Comparison of ENCODE assay signal across 15 cellular contexts in the genomic region with DNA sequence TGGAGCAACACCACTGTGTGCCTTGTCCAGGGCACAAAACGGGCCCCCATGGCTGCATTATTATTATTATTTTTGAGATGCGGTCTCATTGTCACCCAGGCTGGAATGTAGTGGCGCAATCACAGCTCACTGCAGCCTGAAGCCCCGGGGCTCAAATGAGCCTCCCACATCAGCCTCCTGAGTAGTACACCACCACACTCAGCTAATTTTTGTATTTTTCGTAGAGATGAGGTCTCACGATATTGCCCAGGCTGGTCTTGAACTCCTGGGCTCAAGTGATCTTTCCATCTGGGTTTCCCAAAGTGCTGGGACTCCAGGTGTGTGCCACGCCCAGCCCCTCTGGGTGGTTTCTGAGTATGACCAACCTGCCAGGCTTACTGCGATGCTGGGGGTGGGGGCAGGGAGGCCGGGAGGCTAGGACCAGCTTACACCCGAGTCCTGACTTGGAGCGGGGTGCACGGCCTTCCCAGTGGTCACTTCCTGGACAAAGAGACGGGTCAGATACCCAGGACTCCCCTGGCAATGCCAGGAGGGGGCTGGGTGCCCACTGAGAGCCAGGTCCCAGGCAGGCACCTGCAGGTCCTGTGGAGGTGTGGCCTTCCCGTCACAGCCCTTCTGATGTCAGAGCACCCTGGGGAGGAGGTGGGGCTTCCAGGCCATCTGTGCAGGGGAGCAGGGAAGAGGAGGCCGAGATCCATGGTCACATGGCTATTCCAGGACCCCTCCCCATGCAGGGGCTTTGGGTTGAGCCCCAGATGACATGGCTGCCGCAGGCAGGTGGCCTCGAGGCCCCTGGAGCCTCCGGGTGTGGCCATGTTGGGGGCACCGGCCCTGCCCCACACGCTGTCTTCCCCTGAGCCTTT. TPM values are rescaled to one million over a fixed set of nuclear protein-coding genes. Genes with fewer than 3 reads are reported as not detected.
A peak's percentile ranks its signal among the peaks of the same experiment; 100 is the strongest.
DNase-seq lines count a peak whose midpoint lies in the region; ATAC-seq, FAIRE-seq and TF ChIP-seq lines count a peak whose summit lies in the region.
"Had no signal": no experiment of that assay in that cellular context is flagged by ENCODE, and none has a peak within 500 bp of the region (broad histone marks: within the 10 kb centered on the region; RNA-seq: fewer than 3 reads in every experiment).

No MANE protein-coding gene starts in this region.

- no peak overlapping the region for H3T11ph ChIP-seq in H9 (ENCODE audit: low read length)

- H3K4me3 ChIP-seq in BE2C (ENCODE audit: low read depth, low read length) (no peak overlapping the region), HepG2 (replicated peaks in 1 of 3; ENCODE audit: insufficient read depth in 1 of 3, low read depth in 2 of 3, low read length in 3 of 3) (no peak overlapping the region)
- H3K4me3 ChIP-seq: heart left ventricle had no signal

- no peaks in the 10 kb centered on the region for H3K9me3 Mint-ChIP-seq in H9
- no peaks in the 10 kb centered on the region for H3K9me3 Mint-ChIP-seq in mesothelial cell of epicardium
- H3K9me3 Mint-ChIP-seq: activated T-cell treated with anti-CD3 and anti-CD28 coated beads, Interleukin-2, amount 50 U/mL, for 4 hours; naive thymus-derived CD4-positive, alpha-beta T cell; T-helper 1 cell treated with Interleukin-12 subunit alpha and Interleukin-12 subunit beta and Interleukin-4 antibody, amounts not matched to agents 30 μg/mL and 1 μg/mL, for 36 hours had no signal

- no peak overlapping the region for H2BK120ac ChIP-seq in H9 (ENCODE audit: low read depth, low read length, poor library complexity, severe bottlenecking)

- H3K56ac ChIP-seq in H9 (ENCODE audit: insufficient read length, low read depth, low read length) = no peak overlapping the region

- no peak overlapping the region for H2BK5ac ChIP-seq in H9 (ENCODE audit: insufficient read length, low read length)

- H3K27ac Mint-ChIP-seq in H9 (no peak overlapping the region; a peak in 1 of 7 replicates), mesothelial cell of epicardium (no peak overlapping the region)
- H3K27ac Mint-ChIP-seq: naive thymus-derived CD4-positive, alpha-beta T cell; T-helper 1 cell treated with Interleukin-12 subunit alpha and Interleukin-12 subunit beta and Interleukin-4 antibody, amounts not matched to agents 30 μg/mL and 1 μg/mL, for 36 hours had no signal

- TF ChIP-seq POLR2A in HepG2 (IDR thresholded peaks at IDR 0.05; ENCODE audit: insufficient read depth in 1 of 2, low read depth in 2 of 2, low read length in 2 of 2) = no peak

- no peak overlapping the region for H3K4me3 Mint-ChIP-seq in H9
- H3K4me3 Mint-ChIP-seq in mesothelial cell of epicardium = no peak overlapping the region
- H3K4me3 Mint-ChIP-seq: activated T-cell treated with anti-CD3 and anti-CD28 coated beads, Interleukin-2, amount 50 U/mL, for 4 hours; naive thymus-derived CD4-positive, alpha-beta T cell; T-helper 1 cell treated with Interleukin-12 subunit alpha and Interleukin-12 subunit beta and Interleukin-4 antibody, amounts not matched to agents 30 μg/mL and 1 μg/mL, for 36 hours had no signal

- H3K4me2 ChIP-seq in H9 (ENCODE audit: insufficient read depth, insufficient read length, low read length) = no peak overlapping the region
- H3K4me2 ChIP-seq in HepG2 (ENCODE audit: low read depth, low read length) = no peak overlapping the region

- in situ Hi-C loops in HepG2 (cut with HindIII; ENCODE audit: extremely low pct_ligation_motif_present, low pct_unique_long_range_greater_than_20kb) (no loop called here), KBM-7 (cut with MboI; ENCODE audit: low pct_unique_long_range_greater_than_20kb, low sequenced_read_pairs) (no loop called here)

- no peak overlapping the region for H4K5ac ChIP-seq in H9 (ENCODE audit: insufficient read length, low read depth, low read length)

- H3K27ac ChIP-seq in H9 (ENCODE audit: insufficient read length, low read depth, low read length) = no peak overlapping the region
- H3K27ac ChIP-seq in HepG2 (ENCODE audit: extremely low read length, insufficient read depth, low read length) = no peak overlapping the region

- no peak overlapping the region for H3K4ac ChIP-seq in H9 (ENCODE audit: low read depth, low read length)

- no peak for FAIRE-seq in HepG2 (lab: Jason Lieb, UNC)
- FAIRE-seq: GM18507 had no signal

- BruUV-seq in HepG2 (replicated peaks; lab: Mats Ljungman, UMichigan) = no TSS peak

- no peaks in the 10 kb centered on the region for H4K20me1 ChIP-seq in H9 (ENCODE audit: control insufficient read depth, insufficient read depth, insufficient read length)
- no peaks in the 10 kb centered on the region for H4K20me1 ChIP-seq in HepG2 (ENCODE audit: insufficient read depth, low read length)

- ATAC-seq in HepG2 = no peak

- H3K9me3 ChIP-seq in BE2C = no peaks in the 10 kb centered on the region
- H3K9me3 ChIP-seq in H9 (ENCODE audit: control insufficient read depth, low read depth, low read length) = no peaks in the 10 kb centered on the region
- H3K9me3 ChIP-seq in HepG2 (ENCODE audit: low read length) = no peaks in the 10 kb centered on the region
- H3K9me3 ChIP-seq: heart left ventricle had no signal

- no peak overlapping the region for H2AK5ac ChIP-seq in H9 (ENCODE audit: insufficient read length, low read length)

- H3K14ac ChIP-seq in H9 (ENCODE audit: insufficient read depth, low read length) = no peak overlapping the region

- H3K4me1 ChIP-seq in BE2C (no peaks in the 10 kb centered on the region; the same call in 1 of the 2 replicates), H9 (ENCODE audit: insufficient read depth, low read length) (no peaks in the 10 kb centered on the region; the same call in 1 of the 2 replicates), HepG2 (ENCODE audit: insufficient read depth, low read length) (peaks cover 67% of the 10 kb centered on the region)

- H3K9ac ChIP-seq in H9 (ENCODE audit: extremely low read depth, insufficient read length, low read length) = no peak overlapping the region
- H3K9ac ChIP-seq in HepG2 (ENCODE audit: insufficient read depth, low read depth, low read length) = no peak overlapping the region

- TF ChIP-seq EP300 in HepG2 (IDR thresholded peaks at IDR 0.05; ENCODE audit: low read depth in 2 of 2, low read length in 2 of 2) = no peak
- no peak for TF ChIP-seq EP300 in HepG2 (CRISPR knock-in tag; IDR thresholded peaks at IDR 0.05; ENCODE audit: borderline replicate concordance)

- DNase-seq in BE2C = peak; percentile 10
- DNase-seq in H9 = peak; percentile 43
- peak; percentile 46 for DNase-seq in SHP77 treated with DMSO at 0.1 percent for 48 hours (lab: John Stamatoyannopoulos, UW)
- no peak for DNase-seq in HepG2 (ENCODE audit: low spot score)
- no peak for DNase-seq in NCI-H1048 (lab: John Stamatoyannopoulos, UW)
- no peak for DNase-seq in superior temporal gyrus (ENCODE audit: extremely low spot score)
- DNase-seq in KBM-7 = no peak
- DNase-seq in mesothelial cell of epicardium (ENCODE audit: low spot score in 2 of 2, unreplicated experiment in 2 of 2) = no peak
- DNase-seq: naive thymus-derived CD4-positive, alpha-beta T cell; NCI-H1694 had no signal

- H3K36me3 ChIP-seq in BE2C (no peaks in the 10 kb centered on the region), HepG2 (replicated peaks in 1 of 2; ENCODE audit: control insufficient read depth in 1 of 2, insufficient read depth in 2 of 2, low read length in 2 of 2) (no peaks in the 10 kb centered on the region)
- H3K36me3 ChIP-seq: heart left ventricle had no signal

- POLR2A ChIA-PET in HepG2 (lab: Yijun Ruan, JAX) = interaction anchor here (1.1 kb wide), 1 partner anchor 9 kb away, joined by 3 read pairs; no protein-coding TSS in a partner anchor

- no peak overlapping the region for H4K8ac ChIP-seq in H9 (replicated peaks; ENCODE audit: insufficient read length, low read depth, low read length)

- no peak overlapping the region for H3K23ac ChIP-seq in H9 (ENCODE audit: insufficient read length, low read depth, low read length)

- H2AFZ ChIP-seq in H9 (ENCODE audit: low read length) = no peak overlapping the region
- H2AFZ ChIP-seq in HepG2 (ENCODE audit: low read length) = no peak overlapping the region

- H3K27me3 ChIP-seq in BE2C (no peaks in the 10 kb centered on the region), H9 (ENCODE audit: insufficient read depth, low read length) (no peaks in the 10 kb centered on the region), HepG2 (ENCODE audit: control insufficient read depth in 1 of 2, insufficient read depth in 2 of 2, low read length in 2 of 2) (peaks cover 17 to 67% of the 10 kb centered on the region in 2 experiments)

- WGBS in H9 (ENCODE audit: extremely low coverage, insufficient read length, low lambda C conversion rate) = no CpG with 5 or more reads among the region's 20 CpGs
- WGBS in HepG2 (ENCODE audit: low lambda C conversion rate) = 44% methylated on average over 8 of the region's 20 CpGs

- H2BK20ac ChIP-seq in H9 (ENCODE audit: low read depth, low read length, poor library complexity, severe bottlenecking) = no peak overlapping the region

- TF ChIP-seq CTCF in BE2C (IDR thresholded peaks at IDR 0.05; ENCODE audit: low read depth, low read length) = no peak
- TF ChIP-seq CTCF in H9 (conservative IDR thresholded peaks at IDR 0.05) = no peak
- no peak for TF ChIP-seq CTCF in HepG2 (CRISPR knock-in tag; IDR thresholded peaks at IDR 0.05)
- TF ChIP-seq CTCF in mesothelial cell of epicardium (IDR thresholded peaks at IDR 0.05; ENCODE audit: unreplicated experiment) = no peak

- no peaks in the 10 kb centered on the region for H3K79me2 ChIP-seq in H9 (ENCODE audit: insufficient read depth, low read length)
- no peaks in the 10 kb centered on the region for H3K79me2 ChIP-seq in HepG2 (ENCODE audit: insufficient read depth, low read length)

- no peak overlapping the region for H2BK12ac ChIP-seq in H9 (ENCODE audit: insufficient read length, low read depth, low read length)

- H3K79me1 ChIP-seq in H9 (ENCODE audit: insufficient read depth, low read depth, low read length, poor library complexity, severe bottlenecking) = no peaks in the 10 kb centered on the region

- no peaks in the 10 kb centered on the region; the same call in 1 of the 2 replicates for H3K27me3 Mint-ChIP-seq in H9 (ENCODE audit: low read depth)
- no peaks in the 10 kb centered on the region for H3K27me3 Mint-ChIP-seq in mesothelial cell of epicardium (ENCODE audit: low read depth)
- H3K27me3 Mint-ChIP-seq: naive thymus-derived CD4-positive, alpha-beta T cell had no signal

- CTCF ChIA-PET in HepG2 (lab: Yijun Ruan, JAX; ENCODE audit: low intra/inter-chr PET ratio, low total read pairs) = no interaction called here

- no peaks in the 10 kb centered on the region for H3K23me2 ChIP-seq in H9 (ENCODE audit: insufficient read length, low read depth, low read length, poor library complexity, severe bottlenecking)

- no peaks in the 10 kb centered on the region for H3K36me3 Mint-ChIP-seq in H9 (ENCODE audit: insufficient read depth in 1 of 3, low read depth in 3 of 3)
- H3K36me3 Mint-ChIP-seq in mesothelial cell of epicardium = no peaks in the 10 kb centered on the region
- H3K36me3 Mint-ChIP-seq: naive thymus-derived CD4-positive, alpha-beta T cell had no signal

- intact Hi-C loops in HepG2 (cut with micrococcal nuclease; ENCODE audit: unreplicated experiment) = no loop called here

- TF ChIP-seq RAD21 in HepG2 (CRISPR knock-in tag; IDR thresholded peaks at IDR 0.05) = no peak

- H2BK15ac ChIP-seq in H9 (ENCODE audit: low read depth, low read length) = no peak overlapping the region

- no peak overlapping the region for H3K18ac ChIP-seq in H9 (ENCODE audit: insufficient read length, low read depth, low read length)

- H3K4me1 Mint-ChIP-seq in H9 (peaks cover 6 to 23% of the 10 kb centered on the region in 2 experiments; a peak in 3 of 4 replicates), mesothelial cell of epicardium (peaks cover 5% of the 10 kb centered on the region)

- no peak overlapping the region for H4K91ac ChIP-seq in H9 (ENCODE audit: insufficient read length, low read depth, low read length)

RNA-seq across cellular contexts. Expression of a gene that starts 8.3 kb away (rescaled TPM):
- polyA plus RNA-seq in BE2C (2012; ENCODE audit: insufficient read depth, insufficient read length, low read depth) = 5.3 TPM
- total RNA-seq in H9 (2021) (22.8 and 23.8 TPM in 2 replicates), HepG2 (2016; rRNA removed; fragmentation: Illumina TruSeq; extraction: Trizol) (0.14 and 0.22 TPM in 2 replicates), mesothelial cell of epicardium (7.4 to 9.6 TPM (median 9.2 TPM) in 3 replicates)
- total RNA-seq in HepG2 (2016; cell fraction: cytosol; rRNA removed; fragmentation: Illumina TruSeq; extraction: Trizol; ENCODE audit: low read depth) = 0.26 and 0.30 TPM in 2 replicates
- total RNA-seq in HepG2 (2016; cell fraction: insoluble cytoplasmic fraction; rRNA removed; fragmentation: Illumina TruSeq; extraction: Trizol) = 0.19 and 0.35 TPM in 2 replicates
- 0.21 and 0.25 TPM in 2 replicates for total RNA-seq in HepG2 (2016; cell fraction: membrane; rRNA removed; fragmentation: Illumina TruSeq; extraction: Trizol)
- 0.19 and 0.22 TPM in 2 replicates for total RNA-seq in HepG2 (2016; cell fraction: nucleus; rRNA removed; fragmentation: Illumina TruSeq; extraction: Trizol)
- 0.46 and 0.73 TPM in 2 replicates for polyA plus RNA-seq in HepG2 (2011; rRNA removed)
- polyA plus RNA-seq in HepG2 (2011; cell fraction: cytosol; rRNA removed) = 0.74 and 1.0 TPM in 2 replicates
- polyA plus RNA-seq in HepG2 (2011; cell fraction: nucleus; rRNA removed) = 0.69 and 0.79 TPM in 2 replicates
- 0.51 and 0.78 TPM in 2 replicates for polyA plus RNA-seq in HepG2 (2012)
- 0.21 and 0.42 TPM in 2 replicates for polyA plus RNA-seq in HepG2 (2016; cell fraction: cytosol; fragmentation: Illumina TruSeq; extraction: Trizol; ENCODE audit: low read depth)
- polyA plus RNA-seq in HepG2 (2016; cell fraction: insoluble cytoplasmic fraction; fragmentation: Illumina TruSeq; extraction: Trizol; ENCODE audit: low read depth) = 0.17 and 0.46 TPM in 2 replicates
- 0.40 and 0.56 TPM in 2 replicates for polyA plus RNA-seq in HepG2 (2016; cell fraction: membrane; fragmentation: Illumina TruSeq; extraction: Trizol; ENCODE audit: low read depth)
- 0.36 and 0.52 TPM in 2 replicates for polyA plus RNA-seq in HepG2 (2016; cell fraction: nucleus; fragmentation: Illumina TruSeq; extraction: Trizol; ENCODE audit: insufficient read depth, low read depth)
- polyA minus RNA-seq in HepG2 (2011; rRNA and poly(A)+ RNA removed; ENCODE audit: low replicate concordance) = 1.0 and 2.0 TPM in 2 replicates
- polyA minus RNA-seq in HepG2 (2011; cell fraction: cytosol; rRNA and poly(A)+ RNA removed) = 0.59 and 0.88 TPM in 2 replicates
- 0.25 TPM in 1 of 2 replicates, not detected in the other for polyA minus RNA-seq in HepG2 (2011; cell fraction: nucleus; rRNA and poly(A)+ RNA removed)
- polyA plus RNA-seq: naive thymus-derived CD4-positive, alpha-beta T cell had no signal

RNA-seq across cellular contexts. Expression of a gene that starts 32.9 kb away (rescaled TPM):
- 9.9 TPM for polyA plus RNA-seq in BE2C (2012; ENCODE audit: insufficient read depth, insufficient read length, low read depth)
- 5.9 and 6.2 TPM in 2 replicates for total RNA-seq in H9 (2021)
- total RNA-seq in HepG2 (2016; rRNA removed; fragmentation: Illumina TruSeq; extraction: Trizol) = 7.0 and 14.2 TPM in 2 replicates
- total RNA-seq in HepG2 (2016; cell fraction: cytosol; rRNA removed; fragmentation: Illumina TruSeq; extraction: Trizol; ENCODE audit: low read depth) = 1.3 and 1.5 TPM in 2 replicates
- total RNA-seq in HepG2 (2016; cell fraction: insoluble cytoplasmic fraction; rRNA removed; fragmentation: Illumina TruSeq; extraction: Trizol) = 6.7 and 14.2 TPM in 2 replicates
- 5.1 and 6.1 TPM in 2 replicates for total RNA-seq in HepG2 (2016; cell fraction: membrane; rRNA removed; fragmentation: Illumina TruSeq; extraction: Trizol)
- 10.4 and 11.5 TPM in 2 replicates for total RNA-seq in HepG2 (2016; cell fraction: nucleus; rRNA removed; fragmentation: Illumina TruSeq; extraction: Trizol)
- 11.1 and 16.4 TPM in 2 replicates for polyA plus RNA-seq in HepG2 (2011; rRNA removed)
- 14.3 and 20.7 TPM in 2 replicates for polyA plus RNA-seq in HepG2 (2011; cell fraction: cytosol; rRNA removed)
- 17.2 and 18.2 TPM in 2 replicates for polyA plus RNA-seq in HepG2 (2011; cell fraction: nucleus; rRNA removed)
- polyA plus RNA-seq in HepG2 (2012) = 6.6 and 10.2 TPM in 2 replicates
- 1.1 and 1.2 TPM in 2 replicates for polyA plus RNA-seq in HepG2 (2016; cell fraction: cytosol; fragmentation: Illumina TruSeq; extraction: Trizol; ENCODE audit: low read depth)
- 7.9 and 8.2 TPM in 2 replicates for polyA plus RNA-seq in HepG2 (2016; cell fraction: insoluble cytoplasmic fraction; fragmentation: Illumina TruSeq; extraction: Trizol; ENCODE audit: low read depth)
- polyA plus RNA-seq in HepG2 (2016; cell fraction: membrane; fragmentation: Illumina TruSeq; extraction: Trizol; ENCODE audit: low read depth) = 3.0 and 3.1 TPM in 2 replicates
- polyA plus RNA-seq in HepG2 (2016; cell fraction: nucleus; fragmentation: Illumina TruSeq; extraction: Trizol; ENCODE audit: insufficient read depth, low read depth) = 20.6 and 20.8 TPM in 2 replicates
- polyA minus RNA-seq in HepG2 (2011; rRNA and poly(A)+ RNA removed; ENCODE audit: low replicate concordance) = 13.4 and 50.2 TPM in 2 replicates
- polyA minus RNA-seq in HepG2 (2011; cell fraction: cytosol; rRNA and poly(A)+ RNA removed) = 29.6 and 30.9 TPM in 2 replicates
- polyA minus RNA-seq in HepG2 (2011; cell fraction: nucleus; rRNA and poly(A)+ RNA removed) = 6.3 and 7.8 TPM in 2 replicates
- total RNA-seq in mesothelial cell of epicardium = 5.7 to 6.5 TPM (median 6.5 TPM) in 3 replicates

RNA-seq across cellular contexts. Expression of a gene that starts 55.3 kb away (rescaled TPM):
- polyA plus RNA-seq in BE2C (2012; ENCODE audit: insufficient read depth, insufficient read length, low read depth) = 204 TPM
- total RNA-seq in H9 (2021) (71.4 and 71.7 TPM in 2 replicates), HepG2 (2016; rRNA removed; fragmentation: Illumina TruSeq; extraction: Trizol) (38.7 and 45.8 TPM in 2 replicates), mesothelial cell of epicardium (51.6 to 54.8 TPM (median 53.3 TPM) in 3 replicates)
- 11.1 and 13.7 TPM in 2 replicates for total RNA-seq in HepG2 (2016; cell fraction: cytosol; rRNA removed; fragmentation: Illumina TruSeq; extraction: Trizol; ENCODE audit: low read depth)
- total RNA-seq in HepG2 (2016; cell fraction: insoluble cytoplasmic fraction; rRNA removed; fragmentation: Illumina TruSeq; extraction: Trizol) = 33.9 and 46.1 TPM in 2 replicates
- 31.9 and 34.1 TPM in 2 replicates for total RNA-seq in HepG2 (2016; cell fraction: membrane; rRNA removed; fragmentation: Illumina TruSeq; extraction: Trizol)
- total RNA-seq in HepG2 (2016; cell fraction: nucleus; rRNA removed; fragmentation: Illumina TruSeq; extraction: Trizol) = 19.5 and 22.8 TPM in 2 replicates
- 26.5 and 38.0 TPM in 2 replicates for polyA plus RNA-seq in HepG2 (2011; rRNA removed)
- 31.2 and 47.6 TPM in 2 replicates for polyA plus RNA-seq in HepG2 (2011; cell fraction: cytosol; rRNA removed)
- 58.0 and 66.2 TPM in 2 replicates for polyA plus RNA-seq in HepG2 (2011; cell fraction: nucleus; rRNA removed)
- 37.0 and 38.0 TPM in 2 replicates for polyA plus RNA-seq in HepG2 (2012)
- 13.2 and 13.7 TPM in 2 replicates for polyA plus RNA-seq in HepG2 (2016; cell fraction: cytosol; fragmentation: Illumina TruSeq; extraction: Trizol; ENCODE audit: low read depth)
- polyA plus RNA-seq in HepG2 (2016; cell fraction: insoluble cytoplasmic fraction; fragmentation: Illumina TruSeq; extraction: Trizol; ENCODE audit: low read depth) = 38.8 and 48.5 TPM in 2 replicates
- 24.3 and 28.9 TPM in 2 replicates for polyA plus RNA-seq in HepG2 (2016; cell fraction: membrane; fragmentation: Illumina TruSeq; extraction: Trizol; ENCODE audit: low read depth)
- polyA plus RNA-seq in HepG2 (2016; cell fraction: nucleus; fragmentation: Illumina TruSeq; extraction: Trizol; ENCODE audit: insufficient read depth, low read depth) = 40.4 and 45.0 TPM in 2 replicates
- 63.2 and 70.3 TPM in 2 replicates for polyA minus RNA-seq in HepG2 (2011; rRNA and poly(A)+ RNA removed; ENCODE audit: low replicate concordance)
- 28.7 and 31.0 TPM in 2 replicates for polyA minus RNA-seq in HepG2 (2011; cell fraction: cytosol; rRNA and poly(A)+ RNA removed)
- polyA minus RNA-seq in HepG2 (2011; cell fraction: nucleus; rRNA and poly(A)+ RNA removed) = 10.3 and 11.6 TPM in 2 replicates

RNA-seq across cellular contexts. Expression of a gene that starts 59.3 kb away (rescaled TPM):
- polyA plus RNA-seq in BE2C (2012; ENCODE audit: insufficient read depth, insufficient read length, low read depth) = not detected
- not detected in 2 replicates for total RNA-seq in H9 (2021)
- total RNA-seq in HepG2 (2016; rRNA removed; fragmentation: Illumina TruSeq; extraction: Trizol) = not detected in 2 replicates
- total RNA-seq in HepG2 (2016; cell fraction: cytosol; rRNA removed; fragmentation: Illumina TruSeq; extraction: Trizol; ENCODE audit: low read depth) = not detected in 2 replicates
- total RNA-seq in HepG2 (2016; cell fraction: insoluble cytoplasmic fraction; rRNA removed; fragmentation: Illumina TruSeq; extraction: Trizol) = not detected in 2 replicates
- total RNA-seq in HepG2 (2016; cell fraction: membrane; rRNA removed; fragmentation: Illumina TruSeq; extraction: Trizol) = not detected in 2 replicates
- total RNA-seq in HepG2 (2016; cell fraction: nucleus; rRNA removed; fragmentation: Illumina TruSeq; extraction: Trizol) = not detected in 2 replicates
- not detected in 2 replicates for polyA plus RNA-seq in HepG2 (2011; rRNA removed)
- not detected in 2 replicates for polyA plus RNA-seq in HepG2 (2011; cell fraction: cytosol; rRNA removed)
- 0.45 and 0.50 TPM in 2 replicates for polyA plus RNA-seq in HepG2 (2011; cell fraction: nucleus; rRNA removed)
- 0.27 and 0.35 TPM in 2 replicates for polyA plus RNA-seq in HepG2 (2012)
- polyA plus RNA-seq in HepG2 (2016; cell fraction: cytosol; fragmentation: Illumina TruSeq; extraction: Trizol; ENCODE audit: low read depth) = not detected in 2 replicates
- polyA plus RNA-seq in HepG2 (2016; cell fraction: insoluble cytoplasmic fraction; fragmentation: Illumina TruSeq; extraction: Trizol; ENCODE audit: low read depth) = not detected in 2 replicates
- not detected in 2 replicates for polyA plus RNA-seq in HepG2 (2016; cell fraction: membrane; fragmentation: Illumina TruSeq; extraction: Trizol; ENCODE audit: low read depth)
- not detected in 2 replicates for polyA plus RNA-seq in HepG2 (2016; cell fraction: nucleus; fragmentation: Illumina TruSeq; extraction: Trizol; ENCODE audit: insufficient read depth, low read depth)
- 0.23 TPM in 1 of 2 replicates, not detected in the other for polyA minus RNA-seq in HepG2 (2011; rRNA and poly(A)+ RNA removed; ENCODE audit: low replicate concordance)
- not detected in 2 replicates for polyA minus RNA-seq in HepG2 (2011; cell fraction: cytosol; rRNA and poly(A)+ RNA removed)
- not detected in 2 replicates for polyA minus RNA-seq in HepG2 (2011; cell fraction: nucleus; rRNA and poly(A)+ RNA removed)
- 0.18 to 0.29 TPM in 2 of 3 replicates, not detected in the other for total RNA-seq in mesothelial cell of epicardium
- total RNA-seq: activated T-cell treated with anti-CD3 and anti-CD28 coated beads, Interleukin-2, amount 50 U/mL, for 4 hours; naive thymus-derived CD4-positive, alpha-beta T cell; subcutaneous adipose tissue had no signal
- polyA plus RNA-seq: naive thymus-derived CD4-positive, alpha-beta T cell had no signal

Comparison
In these comparisons a context has a peak if more than half of its experiments do, and no peak if none do; other contexts are left out.
1. DNase-seq: peak in BE2C (single experiment), H9 (single experiment) and SHP77 treated with DMSO at 0.1 percent for 48 hours (single experiment); none in HepG2 (single experiment), NCI-H1048 (single experiment), superior temporal gyrus (single experiment), KBM-7 (single experiment) and mesothelial cell of epicardium (0 of 2).